1 cellular context compared by ENCODE assay signal in the genomic region with DNA sequence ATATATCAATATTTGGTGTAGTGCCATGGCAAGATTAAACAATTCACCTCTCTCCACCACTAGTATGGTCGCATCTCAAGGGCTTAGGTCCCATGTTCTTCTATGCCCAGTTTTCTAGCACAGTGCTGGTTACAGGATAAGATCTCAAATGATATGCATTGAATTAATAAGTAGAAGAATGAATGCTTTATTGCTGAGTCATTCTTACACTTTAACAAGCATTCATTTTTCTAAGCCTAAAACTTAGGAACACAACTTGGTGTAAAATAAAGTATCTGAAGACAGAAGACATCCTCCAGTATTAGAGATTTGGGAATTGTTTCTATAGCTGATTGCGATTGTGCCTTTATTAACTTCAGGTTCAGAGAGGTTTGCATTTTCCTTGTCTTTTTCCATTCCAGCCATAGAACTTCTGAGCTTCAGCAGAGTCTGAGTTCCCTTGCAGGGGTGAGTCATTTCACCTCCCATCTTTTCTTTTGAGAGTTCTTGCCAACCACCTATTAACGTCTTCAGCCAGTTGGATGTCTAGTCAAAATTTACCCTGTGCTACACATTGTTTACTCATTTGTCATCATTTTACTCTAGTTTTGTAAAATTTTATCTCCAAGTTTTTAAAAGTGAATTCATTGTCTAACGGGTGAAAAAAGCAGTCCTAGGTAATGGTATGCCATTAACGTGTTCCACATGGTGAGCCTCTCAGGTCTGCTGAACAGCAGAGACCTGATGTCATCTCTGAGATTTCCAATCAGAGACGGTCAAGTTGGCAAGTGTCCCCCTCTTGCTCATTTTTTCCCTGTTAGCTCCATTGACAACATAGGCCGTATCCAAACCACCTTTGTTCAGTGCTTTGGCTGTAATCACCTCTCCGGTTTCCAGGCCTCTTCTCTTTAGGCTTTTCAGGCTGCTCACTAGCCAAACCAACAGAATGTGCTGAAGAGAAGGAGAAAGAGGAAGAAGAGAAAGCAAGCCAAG.
A peak's percentile ranks its signal among the peaks of the same experiment; 100 is the strongest.
TF ChIP-seq lines count a peak whose summit lies in the region.

No MANE protein-coding gene starts in this region.

TF ChIP-seq in A549, 52 proteins besides CTCF, POLR2A, EP300 and RAD21:
- TF ChIP-seq NFE2L2 (conservative IDR thresholded peaks at IDR 0.05; ENCODE audit: low read length), result peak; percentile 82
- no peak for TF ChIP-seq JUNB (IDR thresholded peaks at IDR 0.05)
- TF ChIP-seq MAFK (IDR thresholded peaks at IDR 0.05; ENCODE audit: partially characterized antibody), result peak; percentile 82
